Comparison of ENCODE assay signal across 28 cellular contexts in the genomic region with DNA sequence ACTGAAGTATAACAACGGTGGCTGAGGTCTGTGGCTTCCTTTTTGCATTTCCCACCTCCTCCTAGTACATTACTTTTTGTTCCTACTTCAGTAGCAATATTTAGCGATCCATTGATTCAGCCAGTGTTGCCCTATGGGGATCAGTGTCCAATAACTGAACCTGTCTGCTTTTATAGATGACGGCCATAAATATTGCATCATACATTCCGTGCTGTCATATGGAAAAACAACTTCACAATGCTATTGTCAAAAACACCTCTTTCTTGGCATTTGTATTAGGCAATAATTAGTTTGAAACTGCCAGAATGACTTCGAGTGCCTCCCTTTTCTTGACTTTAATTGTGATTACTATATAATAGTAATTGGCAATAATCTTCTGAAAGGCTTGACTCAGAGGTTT.
"Had no signal": no experiment of that assay in that cellular context is flagged by ENCODE, and none has a peak within 500 bp of the region (broad histone marks: within the 10 kb centered on the region; RNA-seq: fewer than 3 reads in every experiment).

No MANE protein-coding gene starts in this region.

- H3K27ac ChIP-seq: colonic mucosa, epithelial cell of prostate, esophagus squamous epithelium, gastrocnemius medialis, heart right ventricle, left lung, lower lobe of right lung had no signal

- H3K36me3 Mint-ChIP-seq: mesothelial cell of epicardium, naive B cell had no signal

- H3K4me1 ChIP-seq: colonic mucosa, esophagus squamous epithelium, gastrocnemius medialis, heart right ventricle, left lung, lower lobe of right lung had no signal

- H3K9me3 Mint-ChIP-seq: dendritic cell treated with granulocyte-macrophage colony-stimulating factor and Interleukin-4, amounts not matched to agents 40 ng/mL and 50 ng/mL, for 4 days; effector memory CD8-positive, alpha-beta T cell had no signal

- ATAC-seq: effector memory CD8-positive, alpha-beta T cell; esophagus mucosa; gastrocnemius medialis; heart right ventricle; left cardiac atrium; left lung; left ventricle myocardium superior; lower lobe of right lung; mucosa of descending colon had no signal

- H3K36me3 ChIP-seq: colonic mucosa, esophagus squamous epithelium, gastrocnemius medialis, heart right ventricle, left lung, lower lobe of right lung had no signal

- H3K9me3 ChIP-seq: colonic mucosa, esophagus squamous epithelium, gastrocnemius medialis, heart right ventricle, left lung, lower lobe of right lung, mucosa of descending colon had no signal

- H3K4me1 Mint-ChIP-seq: endodermal cell, mesothelial cell of epicardium had no signal

- H3K4me3 Mint-ChIP-seq: dendritic cell treated with granulocyte-macrophage colony-stimulating factor and Interleukin-4, amounts not matched to agents 40 ng/mL and 50 ng/mL, for 4 days; effector memory CD8-positive, alpha-beta T cell; endodermal cell; mesothelial cell of epicardium; naive B cell had no signal

- DNase-seq: colonic mucosa; cortex of kidney; effector CD8-positive, alpha-beta T cell; effector memory CD8-positive, alpha-beta T cell; endodermal cell; erythroblast; esophagus squamous epithelium; foreskin fibroblast; foreskin melanocyte; gastrocnemius medialis; glutamatergic neuron; head of caudate nucleus; heart right ventricle; hippocampal formation; left cardiac atrium; left lung; left ventricle myocardium superior; lower lobe of right lung; mesenchymal stem cell; mucosa of descending colon; naive B cell had no signal

- H3K4me3 ChIP-seq: colonic mucosa, esophagus squamous epithelium, gastrocnemius medialis, heart right ventricle, left lung, lower lobe of right lung, mucosa of descending colon had no signal

- H3K27ac Mint-ChIP-seq: dendritic cell treated with granulocyte-macrophage colony-stimulating factor and Interleukin-4, amounts not matched to agents 40 ng/mL and 50 ng/mL, for 4 days; effector memory CD8-positive, alpha-beta T cell; endodermal cell; mesothelial cell of epicardium; naive B cell had no signal

- FAIRE-seq: endometrium, islet of Langerhans, keratinocyte had no signal

- H3K27me3 ChIP-seq: colonic mucosa, gastrocnemius medialis had no signal
